In genomic region chr16:46763147-46763546, GRCh38 we compare ENCODE assay signal across 12 cellular contexts. TPM values are rescaled to one million over a fixed set of nuclear protein-coding genes. Genes with fewer than 3 reads are reported as not detected.
A peak's percentile ranks its signal among the peaks of the same experiment; 100 is the strongest.
DNase-seq lines count a peak whose midpoint lies in the region; ATAC-seq, FAIRE-seq and TF ChIP-seq lines count a peak whose summit lies in the region.
"Had no signal": no experiment of that assay in that cellular context is flagged by ENCODE, and none has a peak within 500 bp of the region (broad histone marks: within the 10 kb centered on the region; RNA-seq: fewer than 3 reads in every experiment).

No MANE protein-coding gene starts in this region.

- CTCF ChIA-PET in activated CD8-positive, alpha-beta memory T cell treated with anti-CD3 and anti-CD28 coated beads, Interleukin-2, amount 10 ng/mL, durations not matched to agents 7 days and 5 days (lab: Charles Lee) = no interaction called here

- no peaks in the 10 kb centered on the region for H3F3A ChIP-seq in GM23338 (replicated peaks; ENCODE audit: low read depth)

- H3K4me3 Mint-ChIP-seq in GM23338 = no peak overlapping the region
- no peak overlapping the region for H3K4me3 Mint-ChIP-seq in activated CD8-positive, alpha-beta memory T cell treated with anti-CD3 and anti-CD28 coated beads, Interleukin-2, amount 10 ng/mL, durations not matched to agents 7 days and 5 days
- H3K4me3 Mint-ChIP-seq: T-cell had no signal

- no peaks in the 10 kb centered on the region for H4K20me1 ChIP-seq in GM23338 (replicated peaks; ENCODE audit: insufficient read depth)

- peaks cover 1% of the 10 kb centered on the region for H3K27me3 Mint-ChIP-seq in GM23338 (ENCODE audit: insufficient read depth, low read depth, poor library complexity)
- peaks cover 2% of the 10 kb centered on the region for H3K27me3 Mint-ChIP-seq in activated CD8-positive, alpha-beta memory T cell treated with anti-CD3 and anti-CD28 coated beads, Interleukin-2, amount 10 ng/mL, durations not matched to agents 7 days and 5 days

- no peaks in the 10 kb centered on the region for H3K9me3 ChIP-seq in neuron (ENCODE audit: low read length)

- DNase-seq in GM23338 (ENCODE audit: low spot score) (no peak), NCI-H2171 treated with DMSO at 0.1 percent for 48 hours (lab: John Stamatoyannopoulos, UW) (peak; percentile 70), epithelial cell of esophagus (ENCODE audit: low read depth) (peak; percentile 56), NK-92 (lab: John Stamatoyannopoulos, UW; ENCODE audit: unreplicated experiment) (no peak), HTR-8/SVneo (ENCODE audit: insufficient read length, low spot score) (no peak)
- DNase-seq in activated CD8-positive, alpha-beta memory T cell treated with anti-CD3 and anti-CD28 coated beads, Interleukin-2, amount 10 ng/mL, durations not matched to agents 7 days and 5 days = no peak
- DNase-seq: activated CD4-positive, alpha-beta T cell treated with anti-CD3 and anti-CD28 coated beads for 4 hours; MM.1S; T-cell had no signal

- peak overlapping the region; percentile 72; the same call in 1 of the 2 replicates for H2AFZ ChIP-seq in GM23338
- H2AFZ ChIP-seq in neuron (ENCODE audit: low read depth, low read length) = peak overlapping the region; percentile 52

- peaks cover 5% of the 10 kb centered on the region; the same call in 2 of the 3 replicates for H3K4me1 Mint-ChIP-seq in GM23338
- peaks cover 2% of the 10 kb centered on the region for H3K4me1 Mint-ChIP-seq in activated CD8-positive, alpha-beta memory T cell treated with anti-CD3 and anti-CD28 coated beads, Interleukin-2, amount 10 ng/mL, durations not matched to agents 7 days and 5 days
- H3K4me1 Mint-ChIP-seq: T-cell had no signal

- no peaks in the 10 kb centered on the region for H3K36me3 Mint-ChIP-seq in GM23338 (ENCODE audit: low read depth)
- no peaks in the 10 kb centered on the region for H3K36me3 Mint-ChIP-seq in activated CD8-positive, alpha-beta memory T cell treated with anti-CD3 and anti-CD28 coated beads, Interleukin-2, amount 10 ng/mL, durations not matched to agents 7 days and 5 days
- H3K36me3 Mint-ChIP-seq: T-cell had no signal

- H3K36me3 ChIP-seq in GM23338 (ENCODE audit: insufficient read depth) = no peaks in the 10 kb centered on the region
- no peaks in the 10 kb centered on the region for H3K36me3 ChIP-seq in neuron (ENCODE audit: insufficient read depth, low read length)

- FAIRE-seq in HTR-8/SVneo (lab: Jason Lieb, UNC) = no peak

- TF ChIP-seq CTCF in GM23338 (conservative IDR thresholded peaks at IDR 0.05; ENCODE audit: low read depth in 2 of 2) = no peak
- no peak for TF ChIP-seq CTCF in epithelial cell of esophagus (IDR thresholded peaks at IDR 0.05; ENCODE audit: insufficient read depth, low read depth, low read length, missing control alignments)

- H3K4me1 ChIP-seq in GM23338 (ENCODE audit: insufficient read depth) (no peaks in the 10 kb centered on the region), neuron (ENCODE audit: insufficient read depth, low read length) (peaks cover 13% of the 10 kb centered on the region)

- no peak overlapping the region for H3K4me3 ChIP-seq in GM23338
- no peak overlapping the region for H3K4me3 ChIP-seq in epithelial cell of esophagus (ENCODE audit: low read length)
- H3K4me3 ChIP-seq in neuron (ENCODE audit: low read length) = no peak overlapping the region

- ATAC-seq in GM23338 (no peak; the same call in 2 of the 3 replicates), HG03354 (IDR thresholded peaks at IDR 0.05; ENCODE audit: poor library complexity, severe bottlenecking, unreplicated experiment) (no peak)
- no peak for ATAC-seq in activated CD8-positive, alpha-beta memory T cell treated with anti-CD3 and anti-CD28 coated beads, Interleukin-2, amount 10 ng/mL, durations not matched to agents 7 days and 5 days
- ATAC-seq: T-cell had no signal

- no peaks in the 10 kb centered on the region for H3K79me2 ChIP-seq in GM23338 (replicated peaks; ENCODE audit: insufficient read depth)

- no peak overlapping the region for H3K27ac Mint-ChIP-seq in GM23338
- no peak overlapping the region for H3K27ac Mint-ChIP-seq in activated CD8-positive, alpha-beta memory T cell treated with anti-CD3 and anti-CD28 coated beads, Interleukin-2, amount 10 ng/mL, durations not matched to agents 7 days and 5 days
- H3K27ac Mint-ChIP-seq: activated T-helper 2 cell treated with anti-CD3 and anti-CD28 coated beads, Interferon-gamma antibody, Interleukin-2, Interleukin-4, amounts not matched to agents 10 μg/mL and 5 μg/mL and 100 μg/mL, durations not matched to agents 14 hours and 24 hours and 36 hours; T-cell had no signal

- H3K9me3 Mint-ChIP-seq in GM23338 = no peaks in the 10 kb centered on the region; the same call in 2 of the 3 replicates
- no peaks in the 10 kb centered on the region for H3K9me3 Mint-ChIP-seq in activated CD8-positive, alpha-beta memory T cell treated with anti-CD3 and anti-CD28 coated beads, Interleukin-2, amount 10 ng/mL, durations not matched to agents 7 days and 5 days (ENCODE audit: low read depth)
- H3K9me3 Mint-ChIP-seq: activated T-helper 2 cell treated with anti-CD3 and anti-CD28 coated beads, Interferon-gamma antibody, Interleukin-2, Interleukin-4, amounts not matched to agents 10 μg/mL and 5 μg/mL and 100 μg/mL, durations not matched to agents 14 hours and 24 hours and 36 hours; T-cell had no signal

- H3K27me3 ChIP-seq in GM23338 (ENCODE audit: insufficient read depth) = no peaks in the 10 kb centered on the region
- no peaks in the 10 kb centered on the region for H3K27me3 ChIP-seq in neuron (ENCODE audit: insufficient read depth, low read length)

- H3K4me2 ChIP-seq in GM23338 = no peak overlapping the region

- H3K9me2 ChIP-seq in GM23338 (ENCODE audit: insufficient read depth) = no peaks in the 10 kb centered on the region

- no peak overlapping the region for H3K27ac ChIP-seq in GM23338 (ENCODE audit: low read depth)

TF ChIP-seq in GM23338, 12 proteins besides CTCF, POLR2A, EP300 and RAD21:
- no peak for TF ChIP-seq ETS1 (IDR thresholded peaks at IDR 0.05)

RNA-seq across cellular contexts. Expression of gene MYLK3, which starts 15.0 kb away (rescaled TPM):
- total RNA-seq in GM23338 (2014; rRNA removed; shearing (Covaris generic)) = 0.35 and 0.63 TPM in 2 replicates
- 0.14 and 0.18 TPM in 2 replicates for polyA plus RNA-seq in GM23338 (2016; fragmentation: Nextera tagmentation; extraction: Ambion mirVana)
- total RNA-seq in activated CD8-positive, alpha-beta memory T cell treated with anti-CD3 and anti-CD28 coated beads, Interleukin-2, amount 10 ng/mL, durations not matched to agents 7 days and 5 days = not detected

Comparison
In these comparisons a context has a peak if more than half of its experiments do, and no peak if none do; other contexts are left out.
1. DNase-seq: peak in NCI-H2171 treated with DMSO at 0.1 percent for 48 hours (single experiment) and epithelial cell of esophagus (single experiment); none in GM23338 (single experiment), NK-92 (single experiment), HTR-8/SVneo (single experiment) and activated CD8-positive, alpha-beta memory T cell treated with anti-CD3 and anti-CD28 coated beads, Interleukin-2, amount 10 ng/mL, durations not matched to agents 7 days and 5 days (single experiment).